ENCODE assay signal across 8 cellular contexts in genomic region chr6:119873107-119873506, GRCh38.
"Had no signal": no experiment of that assay in that cellular context is flagged by ENCODE, and none has a peak within 500 bp of the region (broad histone marks: within the 10 kb centered on the region; RNA-seq: fewer than 3 reads in every experiment).

No MANE protein-coding gene starts in this region.

- ATAC-seq: GM12878 had no signal

- DNase-seq: GDM1, GF-D8 had no signal

- H3K4me3 ChIP-seq: GM12878 had no signal

- FAIRE-seq: G401.6, GM12878, GM12891, GM12892, GM18507, GM19239 had no signal
